In genomic region chr19:49188626-49189200, GRCh38 we compare ENCODE assay signal across 20 cellular contexts. TPM values are rescaled to one million over a fixed set of nuclear protein-coding genes. Genes with fewer than 3 reads are reported as not detected.
DNase-seq lines count a peak whose midpoint lies in the region; ATAC-seq and TF ChIP-seq lines count a peak whose summit lies in the region.
"Had no signal": no experiment of that assay in that cellular context is flagged by ENCODE, and none has a peak within 500 bp of the region (broad histone marks: within the 10 kb centered on the region; RNA-seq: fewer than 3 reads in every experiment).

No MANE protein-coding gene starts in this region.

- H2AK5ac ChIP-seq in H9 (ENCODE audit: insufficient read length, low read length), result no peak overlapping the region

- no peak overlapping the region for H3K4me3 ChIP-seq in BLaER1 treated with 17β-estradiol and CSF1 and Interleukin-3, amounts not matched to agents 10 nM and 100 nM
- H3K4me3 ChIP-seq: SJSA1 had no signal

- H2AFZ ChIP-seq in H9 (ENCODE audit: low read length), result no peak overlapping the region

- no peak overlapping the region for H2BK20ac ChIP-seq in H9 (ENCODE audit: low read depth, low read length, poor library complexity, severe bottlenecking)

- no peaks in the 10 kb centered on the region for H3K79me1 ChIP-seq in H9 (ENCODE audit: insufficient read depth, low read depth, low read length, poor library complexity, severe bottlenecking)

- H3K4me1 Mint-ChIP-seq in H9, result peaks cover 0 to 4% of the 10 kb centered on the region in 2 experiments; a peak in 2 of 4 replicates
- H3K4me1 Mint-ChIP-seq in endothelial cell (ENCODE audit: unreplicated experiment), result peaks cover 39% of the 10 kb centered on the region
- H3K4me1 Mint-ChIP-seq in nephron progenitor cell, result no peaks in the 10 kb centered on the region
- H3K4me1 Mint-ChIP-seq in activated CD4-positive, alpha-beta T cell treated with anti-CD3 and anti-CD28 coated beads, Interleukin-2, amount 10 ng/mL, durations not matched to agents 24 days and 14 days, result peaks cover 6% of the 10 kb centered on the region
- H3K4me1 Mint-ChIP-seq in T-helper 17 cell, result peaks cover 10% of the 10 kb centered on the region

- H2BK12ac ChIP-seq in H9 (ENCODE audit: insufficient read length, low read depth, low read length), result no peak overlapping the region

- no peak overlapping the region for H2BK120ac ChIP-seq in H9 (ENCODE audit: low read depth, low read length, poor library complexity, severe bottlenecking)

- H3K27me3 Mint-ChIP-seq in H9 (ENCODE audit: low read depth) (peaks cover 1% of the 10 kb centered on the region; the same call in 1 of the 2 replicates), endothelial cell (ENCODE audit: unreplicated experiment) (peaks cover 12% of the 10 kb centered on the region), nephron progenitor cell (ENCODE audit: low read depth, poor library complexity) (peaks cover 13% of the 10 kb centered on the region), T-helper 17 cell (peaks cover 6% of the 10 kb centered on the region)
- H3K27me3 Mint-ChIP-seq in activated CD4-positive, alpha-beta T cell treated with anti-CD3 and anti-CD28 coated beads, Interleukin-2, amount 10 ng/mL, durations not matched to agents 24 days and 14 days, result no peaks in the 10 kb centered on the region

- no peak overlapping the region for H2BK5ac ChIP-seq in H9 (ENCODE audit: insufficient read length, low read length)

- H3K79me2 ChIP-seq in H9 (ENCODE audit: insufficient read depth, low read length), result no peaks in the 10 kb centered on the region

- no peak overlapping the region for H3K23ac ChIP-seq in H9 (ENCODE audit: insufficient read length, low read depth, low read length)

- H3K9ac ChIP-seq in BLaER1 treated with 17β-estradiol and CSF1 and Interleukin-3, amounts not matched to agents 10 nM and 100 nM, result no peak overlapping the region
- no peak overlapping the region for H3K9ac ChIP-seq in H9 (ENCODE audit: extremely low read depth, insufficient read length, low read length)

- H3K27ac Mint-ChIP-seq in H9 (peak overlapping the region in 1 of 3 experiments; percentile 46; a peak in 1 of 7 replicates), endothelial cell (ENCODE audit: unreplicated experiment) (peak overlapping the region; percentile 85), nephron progenitor cell (peak overlapping the region; percentile 13), T-helper 17 cell (no peak overlapping the region)
- H3K27ac Mint-ChIP-seq in activated CD4-positive, alpha-beta T cell treated with anti-CD3 and anti-CD28 coated beads, Interleukin-2, amount 10 ng/mL, durations not matched to agents 24 days and 14 days, result no peak overlapping the region

- H3K36me3 Mint-ChIP-seq in H9 (ENCODE audit: insufficient read depth in 1 of 3, low read depth in 3 of 3) (peaks cover 9 to 41% (median 13%) of the 10 kb centered on the region in 3 experiments), endothelial cell (ENCODE audit: low read depth, unreplicated experiment) (peaks cover 68% of the 10 kb centered on the region), nephron progenitor cell (ENCODE audit: low read depth) (peaks cover 66% of the 10 kb centered on the region), T-helper 17 cell (ENCODE audit: low read depth) (no peaks in the 10 kb centered on the region)
- H3K36me3 Mint-ChIP-seq in activated CD4-positive, alpha-beta T cell treated with anti-CD3 and anti-CD28 coated beads, Interleukin-2, amount 10 ng/mL, durations not matched to agents 24 days and 14 days (ENCODE audit: low read depth), result no peaks in the 10 kb centered on the region

- H4K5ac ChIP-seq in H9 (ENCODE audit: insufficient read length, low read depth, low read length), result no peak overlapping the region

- TF ChIP-seq CTCF in H9 (conservative IDR thresholded peaks at IDR 0.05) (peak; percentile 32; the same call in 2 of the 3 replicates), endothelial cell (IDR thresholded peaks at IDR 0.05; ENCODE audit: unreplicated experiment) (no peak), nephron progenitor cell (IDR thresholded peaks at IDR 0.05) (no peak), GM10266 (IDR thresholded peaks at IDR 0.05; ENCODE audit: control insufficient read depth, insufficient read depth, low read depth, missing control alignments) (no peak)

- peak overlapping the region in 6 of 11 experiments; percentile 29 to 53 (median 37); a peak in 8 of 22 replicates for H3K27ac ChIP-seq in BLaER1 treated with 17β-estradiol and CSF1 and Interleukin-3, amounts not matched to agents 10 nM and 100 nM
- H3K27ac ChIP-seq in H9 (ENCODE audit: insufficient read length, low read depth, low read length), result no peak overlapping the region
- H3K27ac ChIP-seq: SJSA1 had no signal

- H3K23me2 ChIP-seq in H9 (ENCODE audit: insufficient read length, low read depth, low read length, poor library complexity, severe bottlenecking), result no peaks in the 10 kb centered on the region

- no peaks in the 10 kb centered on the region for H3K27me3 ChIP-seq in BLaER1 treated with 17β-estradiol and CSF1 and Interleukin-3, amounts not matched to agents 10 nM and 100 nM
- H3K27me3 ChIP-seq in H9 (ENCODE audit: insufficient read depth, low read length), result no peaks in the 10 kb centered on the region
- H3K27me3 ChIP-seq: SJSA1 had no signal

- H4K91ac ChIP-seq in H9 (ENCODE audit: insufficient read length, low read depth, low read length), result no peak overlapping the region

- ATAC-seq in GM21717 (IDR thresholded peaks at IDR 0.05; ENCODE audit: unreplicated experiment) (no peak), T-helper 17 cell (no peak)
- ATAC-seq: PC-3 had no signal

- H3K4ac ChIP-seq in H9 (ENCODE audit: low read depth, low read length), result no peak overlapping the region

- peak; percentile 56 for DNase-seq in H9
- no peak for DNase-seq in endothelial cell (ENCODE audit: low spot score)
- no peak for DNase-seq in nephron progenitor cell
- DNase-seq in activated CD4-positive, alpha-beta T cell treated with anti-CD3 and anti-CD28 coated beads, Interleukin-2, amount 10 ng/mL, durations not matched to agents 24 days and 14 days, result no peak
- DNase-seq in GM10266 (ENCODE audit: extremely low spot score), result no peak
- DNase-seq in T-helper 17 cell, result no peak
- DNase-seq: DMS 273 treated with DMSO at 0.1 percent for 48 hours, GF-D8, KBM-7, NCI-H1048, NCI-H1436 treated with DMSO at 0.1 percent for 48 hours, NCI-H2029 treated with DMSO at 0.1 percent for 48 hours, NCI-H2171 treated with DMSO at 0.1 percent for 48 hours, NCI-H774, PC-3 had no signal

- H3T11ph ChIP-seq in H9 (ENCODE audit: low read length), result no peak overlapping the region

- H3K9me3 Mint-ChIP-seq in H9 (peaks cover 3 to 4% of the 10 kb centered on the region in 2 experiments; a peak in 2 of 5 replicates), endothelial cell (ENCODE audit: unreplicated experiment) (no peaks in the 10 kb centered on the region), nephron progenitor cell (peaks cover 26% of the 10 kb centered on the region)
- peaks cover 4% of the 10 kb centered on the region for H3K9me3 Mint-ChIP-seq in activated CD4-positive, alpha-beta T cell treated with anti-CD3 and anti-CD28 coated beads, Interleukin-2, amount 10 ng/mL, durations not matched to agents 24 days and 14 days

- H3K4me1 ChIP-seq in BLaER1 treated with 17β-estradiol and CSF1 and Interleukin-3, amounts not matched to agents 10 nM and 100 nM, result peaks cover 14 to 41% (median 28%) of the 10 kb centered on the region in 10 experiments
- H3K4me1 ChIP-seq in H9 (ENCODE audit: insufficient read depth, low read length), result no peaks in the 10 kb centered on the region
- H3K4me1 ChIP-seq: SJSA1 had no signal

- H3K4me2 ChIP-seq in BLaER1 treated with 17β-estradiol and CSF1 and Interleukin-3, amounts not matched to agents 10 nM and 100 nM, result peak overlapping the region in 10 of 11 experiments; percentile 4 to 79 (median 66); a peak in 19 of 22 replicates
- H3K4me2 ChIP-seq in H9 (ENCODE audit: insufficient read depth, insufficient read length, low read length), result no peak overlapping the region

- no peak overlapping the region for H4K8ac ChIP-seq in H9 (replicated peaks; ENCODE audit: insufficient read length, low read depth, low read length)

- H4K20me1 ChIP-seq in BLaER1 treated with 17β-estradiol and CSF1 and Interleukin-3, amounts not matched to agents 10 nM and 100 nM, result no peaks in the 10 kb centered on the region
- no peaks in the 10 kb centered on the region for H4K20me1 ChIP-seq in H9 (ENCODE audit: control insufficient read depth, insufficient read depth, insufficient read length)

- no peak overlapping the region for H3K4me3 Mint-ChIP-seq in H9
- H3K4me3 Mint-ChIP-seq in endothelial cell (ENCODE audit: unreplicated experiment), result peak overlapping the region; percentile 56
- no peak overlapping the region for H3K4me3 Mint-ChIP-seq in nephron progenitor cell
- H3K4me3 Mint-ChIP-seq in activated CD4-positive, alpha-beta T cell treated with anti-CD3 and anti-CD28 coated beads, Interleukin-2, amount 10 ng/mL, durations not matched to agents 24 days and 14 days, result no peak overlapping the region
- no peak overlapping the region for H3K4me3 Mint-ChIP-seq in T-helper 17 cell

- no peak overlapping the region for H3K14ac ChIP-seq in H9 (ENCODE audit: insufficient read depth, low read length)

- intact Hi-C loops in activated CD4-positive, alpha-beta T cell treated with anti-CD3 and anti-CD28 coated beads, Interleukin-2, amount 10 ng/mL, durations not matched to agents 24 days and 14 days (cut with micrococcal nuclease), result no loop called here

- peaks cover 0 to 90% (median 12%) of the 10 kb centered on the region in 11 experiments; a peak in 14 of 22 replicates for H3K36me3 ChIP-seq in BLaER1 treated with 17β-estradiol and CSF1 and Interleukin-3, amounts not matched to agents 10 nM and 100 nM

- H3K9me3 ChIP-seq in BLaER1 treated with 17β-estradiol and CSF1 and Interleukin-3, amounts not matched to agents 10 nM and 100 nM (replicated peaks in 1 of 11), result peaks cover 5 to 35% (median 22%) of the 10 kb centered on the region in 11 experiments; a peak in 21 of 22 replicates
- no peaks in the 10 kb centered on the region for H3K9me3 ChIP-seq in H9 (ENCODE audit: control insufficient read depth, low read depth, low read length)
- H3K9me3 ChIP-seq in T-helper 17 cell (ENCODE audit: control insufficient read depth, low read length, poor library complexity, severe bottlenecking), result no peaks in the 10 kb centered on the region
- H3K9me3 ChIP-seq: SJSA1 had no signal

- H2BK15ac ChIP-seq in H9 (ENCODE audit: low read depth, low read length), result no peak overlapping the region

- H3K56ac ChIP-seq in H9 (ENCODE audit: insufficient read length, low read depth, low read length), result no peak overlapping the region

- H3K18ac ChIP-seq in H9 (ENCODE audit: insufficient read length, low read depth, low read length), result no peak overlapping the region

- WGBS in H9 (ENCODE audit: extremely low coverage, insufficient read length, low lambda C conversion rate), result no CpG with 5 or more reads among the region's 21 CpGs

RNA-seq across cellular contexts. Expression of gene TRPM4, which starts 31.1 kb away (rescaled TPM):
- total RNA-seq in H9 (2021) (6.9 and 7.2 TPM in 2 replicates), endothelial cell (ENCODE audit: unreplicated experiment) (75.3 TPM), T-helper 17 cell (under 1 TPM in 1 of 2 donors, not detected in 1; 0.25 TPM)
- total RNA-seq in activated CD4-positive, alpha-beta T cell treated with anti-CD3 and anti-CD28 coated beads, Interleukin-2, amount 10 ng/mL, durations not matched to agents 24 days and 14 days, result 1.4 and 1.8 TPM in 2 replicates

RNA-seq across cellular contexts. Expression of gene HRC, which starts 33.5 kb away (rescaled TPM):
- total RNA-seq in H9 (2021), result 1.8 and 1.9 TPM in 2 replicates
- 0.72 TPM for total RNA-seq in endothelial cell (ENCODE audit: unreplicated experiment)
- total RNA-seq in activated CD4-positive, alpha-beta T cell treated with anti-CD3 and anti-CD28 coated beads, Interleukin-2, amount 10 ng/mL, durations not matched to agents 24 days and 14 days, result not detected in 2 replicates
- total RNA-seq in T-helper 17 cell, result not detected
- total RNA-seq: Daoy, NCI-H460, PC-3, SJSA1 had no signal

Comparison
In these comparisons a context has a peak if more than half of its experiments do, and no peak if none do; other contexts are left out.
1. H3K27ac Mint-ChIP-seq: peak in endothelial cell (single experiment) and nephron progenitor cell (single experiment); none in activated CD4-positive, alpha-beta T cell treated with anti-CD3 and anti-CD28 coated beads, Interleukin-2, amount 10 ng/mL, durations not matched to agents 24 days and 14 days (single experiment) and T-helper 17 cell (single experiment).